24 cellular contexts compared by ENCODE assay signal in the genomic region with DNA sequence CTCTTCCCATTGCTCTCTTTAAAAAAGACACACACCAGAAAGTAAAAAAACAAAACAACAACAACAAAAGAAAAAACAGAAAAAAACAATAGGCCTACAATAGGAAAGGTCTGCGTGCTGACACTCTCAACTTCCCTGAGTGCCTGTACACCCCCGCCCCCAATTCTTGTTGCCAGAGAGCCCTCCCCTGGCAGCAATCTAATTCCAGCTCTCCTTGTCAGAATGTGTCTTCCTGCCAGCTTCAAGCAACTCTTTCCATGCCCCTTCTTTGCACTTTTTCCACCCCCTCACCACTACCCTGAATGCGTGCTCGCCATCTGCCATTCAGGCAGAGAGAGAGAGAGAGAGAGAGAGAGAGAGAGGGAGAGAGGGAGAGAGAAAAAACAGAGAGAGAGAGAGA.
"Had no signal": no experiment of that assay in that cellular context is flagged by ENCODE, and none has a peak within 500 bp of the region (broad histone marks: within the 10 kb centered on the region; RNA-seq: fewer than 3 reads in every experiment).

No MANE protein-coding gene starts in this region.

- DNase-seq: activated CD4-positive, alpha-beta memory T cell treated with anti-CD3 and anti-CD28 coated beads for 36 hours; activated CD4-positive, alpha-beta T cell treated with anti-CD3 and anti-CD28 coated beads, Interleukin-2, amount 10 ng/mL, durations not matched to agents 7 days and 5 days; activated CD4-positive, CD25-positive, alpha-beta regulatory T cell; activated CD8-positive, alpha-beta memory T cell treated with anti-CD3 and anti-CD28 coated beads for 24 hours; activated effector memory CD4-positive, alpha-beta T cell treated with anti-CD3 and anti-CD28 coated beads, Interleukin-2, amount 50 U/mL, for 16 hours; activated naive CD4-positive, alpha-beta T cell treated with Interleukin-2 at 50 U/mL for 16 hours; activated naive CD8-positive, alpha-beta T cell treated with anti-CD3 and anti-CD28 coated beads, Interleukin-2, amount 50 U/mL, for 24 hours; activated T-cell treated with anti-CD3 and anti-CD28 coated beads, Interleukin-2, amount 50 U/mL, for 4 hours; amniotic stem cell; brain microvascular endothelial cell; KG1; NCI-H1048; NCI-H187 treated with DMSO at 0.1 percent for 48 hours; NCI-H2081 treated with DMSO at 0.1 percent for 48 hours; NCI-H2171 treated with DMSO at 0.1 percent for 48 hours; NCI-H226; NCI-H526; PC-3; SIG-M5; T-helper 1 cell had no signal

- H3K4me3 Mint-ChIP-seq: activated CD4-positive, alpha-beta memory T cell treated with anti-CD3 and anti-CD28 coated beads for 36 hours; activated CD4-positive, alpha-beta T cell treated with anti-CD3 and anti-CD28 coated beads, Interleukin-2, amount 10 ng/mL, durations not matched to agents 7 days and 5 days; activated naive CD8-positive, alpha-beta T cell treated with anti-CD3 and anti-CD28 coated beads, Interleukin-2, amount 50 U/mL, for 24 hours; activated T-cell treated with anti-CD3 and anti-CD28 coated beads, Interleukin-2, amount 50 U/mL, for 4 hours had no signal

- H3K4me3 ChIP-seq: cardiac muscle cell, SK-N-MC had no signal

- H3K27me3 Mint-ChIP-seq: activated naive CD8-positive, alpha-beta T cell treated with anti-CD3 and anti-CD28 coated beads, Interleukin-2, amount 50 U/mL, for 24 hours had no signal

- H3K36me3 Mint-ChIP-seq: activated CD4-positive, alpha-beta memory T cell treated with anti-CD3 and anti-CD28 coated beads for 36 hours; activated naive CD4-positive, alpha-beta T cell treated with anti-CD3 and anti-CD28 coated beads, Interleukin-2, amount 50 U/mL, for 72 hours had no signal

- H3K27ac Mint-ChIP-seq: activated CD4-positive, alpha-beta memory T cell treated with anti-CD3 and anti-CD28 coated beads for 36 hours; activated CD4-positive, alpha-beta T cell treated with anti-CD3 and anti-CD28 coated beads, Interleukin-2, amount 10 ng/mL, durations not matched to agents 7 days and 5 days; activated naive CD4-positive, alpha-beta T cell treated with anti-CD3 and anti-CD28 coated beads, Interleukin-2, amount 50 U/mL, for 72 hours; activated naive CD8-positive, alpha-beta T cell treated with anti-CD3 and anti-CD28 coated beads, Interleukin-2, amount 50 U/mL, for 24 hours had no signal

- H3K27ac ChIP-seq: brain microvascular endothelial cell, cardiac muscle cell, SK-N-MC, VCaP had no signal

- H3K27me3 ChIP-seq: brain microvascular endothelial cell, cardiac muscle cell had no signal

- ATAC-seq: activated naive CD4-positive, alpha-beta T cell treated with anti-CD3 and anti-CD28 coated beads, Interleukin-2, amount 50 U/mL, for 72 hours; activated naive CD8-positive, alpha-beta T cell treated with anti-CD3 and anti-CD28 coated beads, Interleukin-2, amount 50 U/mL, for 24 hours; activated T-cell treated with anti-CD3 and anti-CD28 coated beads, Interleukin-2, amount 50 U/mL, for 4 hours; PC-3 had no signal

- H3K9me3 Mint-ChIP-seq: activated CD4-positive, alpha-beta memory T cell treated with anti-CD3 and anti-CD28 coated beads for 36 hours; activated CD4-positive, alpha-beta T cell treated with anti-CD3 and anti-CD28 coated beads, Interleukin-2, amount 10 ng/mL, durations not matched to agents 7 days and 5 days; activated naive CD8-positive, alpha-beta T cell treated with anti-CD3 and anti-CD28 coated beads, Interleukin-2, amount 50 U/mL, for 24 hours had no signal

- H3K4me1 Mint-ChIP-seq: activated CD4-positive, alpha-beta T cell treated with anti-CD3 and anti-CD28 coated beads, Interleukin-2, amount 10 ng/mL, durations not matched to agents 7 days and 5 days; activated naive CD8-positive, alpha-beta T cell treated with anti-CD3 and anti-CD28 coated beads, Interleukin-2, amount 50 U/mL, for 24 hours had no signal

- H3K36me3 ChIP-seq: brain microvascular endothelial cell, cardiac muscle cell had no signal
